Comparison of ENCODE assay signal across 29 cellular contexts in genomic region chr15:93288718-93289117, GRCh38.
A peak's percentile ranks its signal among the peaks of the same experiment; 100 is the strongest.
DNase-seq lines count a peak whose midpoint lies in the region; ATAC-seq and TF ChIP-seq lines count a peak whose summit lies in the region.
"Had no signal": no experiment of that assay in that cellular context is flagged by ENCODE, and none has a peak within 500 bp of the region (broad histone marks: within the 10 kb centered on the region; RNA-seq: fewer than 3 reads in every experiment).

No MANE protein-coding gene starts in this region.

- H4K20me1 ChIP-seq in DND-41 (ENCODE audit: insufficient read depth, low read length): no peaks in the 10 kb centered on the region

- no peak overlapping the region for H3K4me3 Mint-ChIP-seq in WTC11
- H3K4me3 Mint-ChIP-seq: activated CD8-positive, alpha-beta T cell treated with anti-CD3 and anti-CD28 coated beads, Interleukin-2, amount 10 ng/mL, durations not matched to agents 7 days and 5 days; activated naive CD4-positive, alpha-beta T cell treated with anti-CD3 and anti-CD28 coated beads, Interleukin-2, amount 50 U/mL, for 24 hours; B cell; CD8-positive, alpha-beta memory T cell; H9; mesothelial cell of epicardium; naive B cell had no signal

- CTCF ChIA-PET in WTC11 (lab: Charles Lee): no interaction called here

- TF ChIP-seq CTCF in DND-41 (IDR thresholded peaks at IDR 0.05; ENCODE audit: borderline replicate concordance, extremely low read depth, low read length, poor library complexity, severe bottlenecking) (no peak), WTC11 (IDR thresholded peaks at IDR 0.05) (no peak), prostate gland (IDR thresholded peaks at IDR 0.05) (no peak)

- no peaks in the 10 kb centered on the region; the same call in none of the 2 replicates for H3K27me3 Mint-ChIP-seq in WTC11 (ENCODE audit: low read depth)
- H3K27me3 Mint-ChIP-seq: B cell had no signal

- peak overlapping the region; percentile 61 for H2AFZ ChIP-seq in DND-41 (ENCODE audit: low read depth, low read length)

- DNase-seq in DND-41 (peak; percentile 44), WTC11 (ENCODE audit: low spot score) (no peak), pons (ENCODE audit: low spot score) (peak; percentile 35), HAP-1 (ENCODE audit: low spot score in 2 of 2) (no peak), prostate gland (ENCODE audit: low spot score) (no peak)
- DNase-seq: activated CD4-positive, alpha-beta T cell treated with anti-CD3 and anti-CD28 coated beads for 4 hours; activated CD8-positive, alpha-beta T cell treated with anti-CD3 and anti-CD28 coated beads, Interleukin-2, amount 10 ng/mL, durations not matched to agents 7 days and 5 days; activated T-cell treated with anti-CD3 and anti-CD28 coated beads for 4 hours; amniotic stem cell; CD8-positive, alpha-beta memory T cell; H9; islet precursor cell; Karpas-422; naive B cell; NCI-H1417 treated with DMSO at 0.1 percent for 48 hours; NCI-H2081 treated with DMSO at 0.1 percent for 48 hours; NCI-H446; stimulated activated naive CD4-positive, alpha-beta T cell treated with Interleukin-2 at 50 U/mL for 16 hours; SW 1271; testis had no signal

- ATAC-seq in DND-41 (ENCODE audit: insufficient read depth, low read depth) (no peak), WTC11 (peak; percentile 62), HG02981 (IDR thresholded peaks at IDR 0.05; ENCODE audit: unreplicated experiment) (no peak)
- ATAC-seq: activated CD8-positive, alpha-beta T cell treated with anti-CD3 and anti-CD28 coated beads, Interleukin-2, amount 10 ng/mL, durations not matched to agents 7 days and 5 days; esophagus mucosa had no signal

- no peak for TF ChIP-seq POLR2A in prostate gland (IDR thresholded peaks at IDR 0.05)

- H3K4me2 ChIP-seq in DND-41 (ENCODE audit: insufficient read depth, low read length): no peak overlapping the region
- H3K4me2 ChIP-seq: smooth muscle cell had no signal

- POLR2A ChIA-PET in WTC11 (lab: Charles Lee): no interaction called here

- intact Hi-C loops in prostate gland (cut with DNase I): no loop called here

- no peaks in the 10 kb centered on the region for H3K9me3 Mint-ChIP-seq in WTC11
- H3K9me3 Mint-ChIP-seq: activated naive CD4-positive, alpha-beta T cell treated with anti-CD3 and anti-CD28 coated beads, Interleukin-2, amount 50 U/mL, for 24 hours; activated T-helper 2 cell treated with anti-CD3 and anti-CD28 coated beads, Interferon-gamma antibody, Interleukin-2, Interleukin-4, amounts not matched to agents 10 μg/mL and 5 μg/mL and 100 μg/mL, durations not matched to agents 14 hours and 24 hours and 36 hours; CD8-positive, alpha-beta memory T cell; H9; naive B cell had no signal

- H3K4me3 ChIP-seq in DND-41 (ENCODE audit: low read depth in 1 of 2, low read length in 2 of 2) (no peak overlapping the region), HAP-1 (no peak overlapping the region), prostate gland (no peak overlapping the region)
- H3K4me3 ChIP-seq: cardiac muscle cell, smooth muscle cell, testis had no signal

- H3K36me3 ChIP-seq in DND-41 (ENCODE audit: insufficient read depth, low read length) (no peaks in the 10 kb centered on the region; the same call in 1 of the 2 replicates), HAP-1 (replicated peaks) (no peaks in the 10 kb centered on the region), prostate gland (no peaks in the 10 kb centered on the region)
- H3K36me3 ChIP-seq: cardiac muscle cell had no signal

- H3K4me1 ChIP-seq in DND-41 (ENCODE audit: insufficient read depth, low read length): peaks cover 59% of the 10 kb centered on the region
- H3K4me1 ChIP-seq in HAP-1: no peaks in the 10 kb centered on the region
- H3K4me1 ChIP-seq in prostate gland (replicated peaks): no peaks in the 10 kb centered on the region
- H3K4me1 ChIP-seq: testis had no signal

- H3K27me3 ChIP-seq in DND-41 (ENCODE audit: insufficient read depth, low read length, poor library complexity) (no peaks in the 10 kb centered on the region), layer of hippocampus (ENCODE audit: control insufficient read depth, insufficient read depth, low read length) (no peaks in the 10 kb centered on the region), HAP-1 (ENCODE audit: low read depth) (peaks cover 3% of the 10 kb centered on the region; the same call in 1 of the 2 replicates), prostate gland (replicated peaks; ENCODE audit: insufficient read depth) (no peaks in the 10 kb centered on the region)
- H3K27me3 ChIP-seq: testis had no signal

- peaks cover 6% of the 10 kb centered on the region; the same call in 1 of the 2 replicates for H3K79me2 ChIP-seq in DND-41 (ENCODE audit: insufficient read depth, low read length)

- H3K27ac Mint-ChIP-seq in WTC11: no peak overlapping the region
- H3K27ac Mint-ChIP-seq: activated CD8-positive, alpha-beta T cell treated with anti-CD3 and anti-CD28 coated beads, Interleukin-2, amount 10 ng/mL, durations not matched to agents 7 days and 5 days; activated naive CD4-positive, alpha-beta T cell treated with anti-CD3 and anti-CD28 coated beads, Interleukin-2, amount 50 U/mL, for 24 hours; activated T-helper 2 cell treated with anti-CD3 and anti-CD28 coated beads, Interferon-gamma antibody, Interleukin-2, Interleukin-4, amounts not matched to agents 10 μg/mL and 5 μg/mL and 100 μg/mL, durations not matched to agents 14 hours and 24 hours and 36 hours; B cell; H9; mesothelial cell of epicardium; naive B cell had no signal

- peak overlapping the region; percentile 47 for H3K9ac ChIP-seq in DND-41 (ENCODE audit: low read depth, low read length)

- H3K27ac ChIP-seq in DND-41 (ENCODE audit: low read length) (peak overlapping the region; percentile 86), layer of hippocampus (ENCODE audit: low read depth, low read length) (peak overlapping the region; percentile 42), prostate gland (no peak overlapping the region)
- H3K27ac ChIP-seq: cardiac muscle cell, testis had no signal

- in situ Hi-C loops in HAP-1 (cut with MboI; ENCODE audit: low sequenced_read_pairs): no loop called here

- no peaks in the 10 kb centered on the region for H3K9me3 ChIP-seq in DND-41 (ENCODE audit: insufficient read depth, low read length, severe bottlenecking)
- H3K9me3 ChIP-seq in HAP-1: no peaks in the 10 kb centered on the region
- no peaks in the 10 kb centered on the region for H3K9me3 ChIP-seq in prostate gland
- H3K9me3 ChIP-seq: testis had no signal

- H3K4me1 Mint-ChIP-seq in WTC11: peaks cover 18% of the 10 kb centered on the region
- H3K4me1 Mint-ChIP-seq: activated naive CD4-positive, alpha-beta T cell treated with anti-CD3 and anti-CD28 coated beads, Interleukin-2, amount 50 U/mL, for 24 hours; B cell; mesothelial cell of epicardium; naive B cell had no signal

- WGBS in prostate gland: 67% methylated on average over 5 of the region's 5 CpGs

- H3K36me3 Mint-ChIP-seq in WTC11: no peaks in the 10 kb centered on the region
- H3K36me3 Mint-ChIP-seq: activated naive CD4-positive, alpha-beta T cell treated with anti-CD3 and anti-CD28 coated beads, Interleukin-2, amount 50 U/mL, for 24 hours; CD8-positive, alpha-beta memory T cell; mesothelial cell of epicardium; naive B cell had no signal

TF ChIP-seq in WTC11, 78 proteins besides CTCF, POLR2A, EP300 and RAD21 (continues in another document):
- TF ChIP-seq ZNF219 (CRISPR knock-in tag; IDR thresholded peaks at IDR 0.05; ENCODE audit: borderline replicate concordance): no peak
- TF ChIP-seq ATF6 (CRISPR knock-in tag; IDR thresholded peaks at IDR 0.05): no peak
- TF ChIP-seq PRDM15 (CRISPR knock-in tag; IDR thresholded peaks at IDR 0.05): no peak
- TF ChIP-seq NFYB (CRISPR knock-in tag; conservative IDR thresholded peaks at IDR 0.05; ENCODE audit: low read depth): no peak
- no peak for TF ChIP-seq RELA (CRISPR knock-in tag; IDR thresholded peaks at IDR 0.05; ENCODE audit: borderline replicate concordance)

Comparison
In these comparisons a context has a peak if more than half of its experiments do, and no peak if none do; other contexts are left out.
1. DNase-seq: peak in DND-41 (single experiment) and pons (single experiment); none in WTC11 (single experiment), HAP-1 (0 of 2) and prostate gland (single experiment).
2. H3K27ac ChIP-seq: peak in DND-41 (single experiment) and layer of hippocampus (single experiment); none in prostate gland (0 of 2).